Comparison of ENCODE assay signal across 25 cellular contexts in genomic region chr16:51756447-51757123, GRCh38.
DNase-seq lines count a peak whose midpoint lies in the region; ATAC-seq and TF ChIP-seq lines count a peak whose summit lies in the region.
"Had no signal": no experiment of that assay in that cellular context is flagged by ENCODE, and none has a peak within 500 bp of the region (broad histone marks: within the 10 kb centered on the region; RNA-seq: fewer than 3 reads in every experiment).

No MANE protein-coding gene starts in this region.

- H3K36me3 Mint-ChIP-seq in Caco-2 (ENCODE audit: insufficient read depth, unreplicated experiment): no peaks in the 10 kb centered on the region

- TF ChIP-seq CTCF in WERI-Rb-1 (IDR thresholded peaks at IDR 0.05; ENCODE audit: low read depth, low read length) (peak; percentile 24; the same call in 1 of the 2 replicates), kidney epithelial cell (IDR thresholded peaks at IDR 0.05; ENCODE audit: insufficient read depth, low read length, poor library complexity, severe bottlenecking) (peak; percentile 32), Caco-2 (IDR thresholded peaks at IDR 0.05; ENCODE audit: insufficient read depth in 1 of 2, low read depth in 1 of 2, low read length in 1 of 2, severe bottlenecking in 1 of 2, unreplicated experiment in 1 of 2) (no peak), vagina (IDR thresholded peaks at IDR 0.05) (no peak)

- H3K4me3 ChIP-seq in WERI-Rb-1 (ENCODE audit: low read depth, low read length) (no peak overlapping the region), kidney epithelial cell (ENCODE audit: low read depth, low read length) (no peak overlapping the region), Caco-2 (ENCODE audit: low read depth, low read length) (no peak overlapping the region), vagina (no peak overlapping the region)
- H3K4me3 ChIP-seq: A549, cardiac muscle cell, coronary artery, esophagus squamous epithelium, gastrocnemius medialis, lower lobe of right lung, MG63, SK-N-MC, smooth muscle cell, suprapubic skin had no signal

- H3K27ac Mint-ChIP-seq in Caco-2 (ENCODE audit: unreplicated experiment): no peak overlapping the region
- H3K27ac Mint-ChIP-seq: activated T-cell treated with anti-CD3 and anti-CD28 coated beads, Interleukin-2, amount 50 U/mL, for 72 hours had no signal

- H3K36me3 ChIP-seq in WERI-Rb-1: no peaks in the 10 kb centered on the region
- H3K36me3 ChIP-seq in kidney epithelial cell (ENCODE audit: control insufficient read depth, insufficient read depth, low read length): no peaks in the 10 kb centered on the region
- H3K36me3 ChIP-seq in Caco-2 (ENCODE audit: control insufficient read depth, insufficient read depth, low read length): no peaks in the 10 kb centered on the region
- H3K36me3 ChIP-seq in vagina: no peaks in the 10 kb centered on the region
- H3K36me3 ChIP-seq: cardiac muscle cell, esophagus squamous epithelium, gastrocnemius medialis, lower lobe of right lung, MG63, suprapubic skin had no signal

- ATAC-seq in GM21447 (IDR thresholded peaks at IDR 0.05; ENCODE audit: unreplicated experiment): no peak
- ATAC-seq: A549; activated T-cell treated with anti-CD3 and anti-CD28 coated beads, Interleukin-2, amount 50 U/mL, for 72 hours; gastrocnemius medialis; lower lobe of right lung had no signal

- H3K27me3 Mint-ChIP-seq in Caco-2 (ENCODE audit: insufficient read depth, unreplicated experiment): peaks cover 16% of the 10 kb centered on the region

- CTCF ChIA-PET in Caco-2 (lab: Charles Lee): no interaction called here

- BruUV-seq in Caco-2 (replicated peaks; lab: Mats Ljungman, UMichigan): no TSS peak

- intact Hi-C loops in Caco-2 (cut with micrococcal nuclease; ENCODE audit: unreplicated experiment): no loop called here
- intact Hi-C loops in vagina (cut with DNase I): no loop called here

- H3K4me3 Mint-ChIP-seq in Caco-2 (ENCODE audit: unreplicated experiment): no peak overlapping the region
- H3K4me3 Mint-ChIP-seq: activated T-cell treated with anti-CD3 and anti-CD28 coated beads, Interleukin-2, amount 50 U/mL, for 72 hours had no signal

- POLR2A ChIA-PET in Caco-2 (lab: Charles Lee): no interaction called here

- H3K27ac ChIP-seq in WERI-Rb-1 (peak overlapping the region; percentile 79), vagina (no peak overlapping the region)
- H3K27ac ChIP-seq: A549, cardiac muscle cell, coronary artery, esophagus squamous epithelium, gastrocnemius medialis, lower lobe of right lung, RWPE1, SK-N-MC, suprapubic skin had no signal

- DNase-seq in NCI-H748 (lab: John Stamatoyannopoulos, UW; ENCODE audit: unreplicated experiment): peak; percentile 55
- no peak for DNase-seq in NCI-H748 treated with DMSO at 0.1 percent for 48 hours (lab: John Stamatoyannopoulos, UW)
- peak; percentile 38 for DNase-seq in WERI-Rb-1
- no peak for DNase-seq in kidney epithelial cell (ENCODE audit: low read depth)
- peak; percentile 6 for DNase-seq in retina
- no peak for DNase-seq in Caco-2
- no peak for DNase-seq in vagina (ENCODE audit: extremely low spot score in 2 of 2)
- DNase-seq: activated CD4-positive, alpha-beta T cell treated with anti-CD3 and anti-CD28 coated beads for 48 hours; activated naive CD4-positive, alpha-beta T cell treated with anti-CD3 and anti-CD28 coated beads, Interleukin-2, amount 50 U/mL, for 16 hours; activated T-cell treated with anti-CD3 and anti-CD28 coated beads, Interleukin-2, amount 50 U/mL, for 72 hours; EL; esophagus squamous epithelium; gastrocnemius medialis; lower lobe of right lung; MG63; NCI-H1436; NCI-H510A had no signal

- H3K4me1 ChIP-seq in Caco-2: no peaks in the 10 kb centered on the region
- no peaks in the 10 kb centered on the region for H3K4me1 ChIP-seq in vagina
- H3K4me1 ChIP-seq: esophagus squamous epithelium, gastrocnemius medialis, lower lobe of right lung, suprapubic skin had no signal

- H3K9me3 Mint-ChIP-seq in Caco-2 (ENCODE audit: unreplicated experiment): no peaks in the 10 kb centered on the region
- H3K9me3 Mint-ChIP-seq: activated T-cell treated with anti-CD3 and anti-CD28 coated beads, Interleukin-2, amount 50 U/mL, for 72 hours had no signal

- H3K9me3 ChIP-seq in WERI-Rb-1 (ENCODE audit: severe bottlenecking) (no peaks in the 10 kb centered on the region), Caco-2 (no peaks in the 10 kb centered on the region), vagina (no peaks in the 10 kb centered on the region)
- H3K9me3 ChIP-seq: A549, esophagus squamous epithelium, gastrocnemius medialis, lower lobe of right lung, MG63, suprapubic skin had no signal

- no peaks in the 10 kb centered on the region for H3K27me3 ChIP-seq in WERI-Rb-1 (ENCODE audit: insufficient read depth, low read depth, severe bottlenecking)
- no peaks in the 10 kb centered on the region for H3K27me3 ChIP-seq in kidney epithelial cell (ENCODE audit: control insufficient read depth, insufficient read depth, low read length)
- H3K27me3 ChIP-seq in Caco-2 (replicated peaks; ENCODE audit: control insufficient read depth, insufficient read depth, low read length): no peaks in the 10 kb centered on the region
- H3K27me3 ChIP-seq in vagina: no peaks in the 10 kb centered on the region

- H3K4me1 Mint-ChIP-seq in Caco-2 (ENCODE audit: low read depth, unreplicated experiment): no peaks in the 10 kb centered on the region

- TF ChIP-seq POLR2A in vagina (IDR thresholded peaks at IDR 0.05): no peak

Comparison
In these comparisons a context has a peak if more than half of its experiments do, and no peak if none do; other contexts are left out.
1. DNase-seq: peak in NCI-H748 (single experiment), WERI-Rb-1 (single experiment) and retina (single experiment); none in NCI-H748 treated with DMSO at 0.1 percent for 48 hours (single experiment), kidney epithelial cell (single experiment), Caco-2 (0 of 2) and vagina (0 of 2).
2. CTCF ChIP-seq: peak in WERI-Rb-1 (single experiment) and kidney epithelial cell (single experiment); none in Caco-2 (0 of 2) and vagina (0 of 3).